In the genomic region with DNA sequence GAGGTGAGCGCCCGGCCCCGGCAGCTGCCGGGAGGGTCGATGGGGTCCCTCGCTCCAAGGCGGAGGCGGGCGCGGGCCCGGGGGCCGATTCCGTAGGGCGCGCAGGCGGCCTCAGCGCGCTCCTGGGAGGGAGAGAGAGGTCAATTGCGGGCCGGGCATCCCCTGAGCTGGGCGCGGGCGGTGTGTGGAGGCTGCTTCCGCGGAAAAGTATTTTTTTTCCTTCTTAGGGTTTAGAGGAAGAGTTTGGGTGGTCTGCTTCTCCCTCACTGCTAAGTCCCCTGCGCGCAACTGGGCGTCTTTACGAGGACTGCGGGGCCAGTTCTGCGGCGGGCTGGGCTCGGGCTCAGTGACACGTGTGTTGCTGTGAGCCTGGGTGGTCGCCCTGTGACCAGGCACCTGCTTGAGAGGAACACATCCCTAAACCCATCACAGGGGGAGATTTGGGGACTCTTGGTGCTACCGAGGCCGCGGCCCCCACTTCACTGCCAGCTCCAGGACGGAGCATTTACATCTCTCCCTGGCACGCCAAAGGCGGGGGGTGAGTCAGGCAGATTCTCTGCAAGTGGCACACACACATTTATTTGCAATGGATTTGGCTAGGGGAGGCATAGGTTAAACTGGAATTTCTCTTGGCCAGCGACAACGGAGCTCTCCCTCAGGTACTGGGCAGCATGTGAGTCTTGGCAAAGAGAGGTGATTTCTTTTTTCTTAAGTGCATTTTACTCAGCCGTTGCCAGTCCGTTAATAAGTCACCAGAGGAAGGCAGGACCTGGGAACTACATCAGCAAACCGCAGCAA, we compare ENCODE assay signal across 1 cellular context.
TF ChIP-seq lines count a peak whose summit lies in the region.

No MANE protein-coding gene starts in this region.

TF ChIP-seq in GM12878, 131 proteins besides CTCF, POLR2A, EP300 and RAD21 (continued from another document):
- TF ChIP-seq, protein P1, sequence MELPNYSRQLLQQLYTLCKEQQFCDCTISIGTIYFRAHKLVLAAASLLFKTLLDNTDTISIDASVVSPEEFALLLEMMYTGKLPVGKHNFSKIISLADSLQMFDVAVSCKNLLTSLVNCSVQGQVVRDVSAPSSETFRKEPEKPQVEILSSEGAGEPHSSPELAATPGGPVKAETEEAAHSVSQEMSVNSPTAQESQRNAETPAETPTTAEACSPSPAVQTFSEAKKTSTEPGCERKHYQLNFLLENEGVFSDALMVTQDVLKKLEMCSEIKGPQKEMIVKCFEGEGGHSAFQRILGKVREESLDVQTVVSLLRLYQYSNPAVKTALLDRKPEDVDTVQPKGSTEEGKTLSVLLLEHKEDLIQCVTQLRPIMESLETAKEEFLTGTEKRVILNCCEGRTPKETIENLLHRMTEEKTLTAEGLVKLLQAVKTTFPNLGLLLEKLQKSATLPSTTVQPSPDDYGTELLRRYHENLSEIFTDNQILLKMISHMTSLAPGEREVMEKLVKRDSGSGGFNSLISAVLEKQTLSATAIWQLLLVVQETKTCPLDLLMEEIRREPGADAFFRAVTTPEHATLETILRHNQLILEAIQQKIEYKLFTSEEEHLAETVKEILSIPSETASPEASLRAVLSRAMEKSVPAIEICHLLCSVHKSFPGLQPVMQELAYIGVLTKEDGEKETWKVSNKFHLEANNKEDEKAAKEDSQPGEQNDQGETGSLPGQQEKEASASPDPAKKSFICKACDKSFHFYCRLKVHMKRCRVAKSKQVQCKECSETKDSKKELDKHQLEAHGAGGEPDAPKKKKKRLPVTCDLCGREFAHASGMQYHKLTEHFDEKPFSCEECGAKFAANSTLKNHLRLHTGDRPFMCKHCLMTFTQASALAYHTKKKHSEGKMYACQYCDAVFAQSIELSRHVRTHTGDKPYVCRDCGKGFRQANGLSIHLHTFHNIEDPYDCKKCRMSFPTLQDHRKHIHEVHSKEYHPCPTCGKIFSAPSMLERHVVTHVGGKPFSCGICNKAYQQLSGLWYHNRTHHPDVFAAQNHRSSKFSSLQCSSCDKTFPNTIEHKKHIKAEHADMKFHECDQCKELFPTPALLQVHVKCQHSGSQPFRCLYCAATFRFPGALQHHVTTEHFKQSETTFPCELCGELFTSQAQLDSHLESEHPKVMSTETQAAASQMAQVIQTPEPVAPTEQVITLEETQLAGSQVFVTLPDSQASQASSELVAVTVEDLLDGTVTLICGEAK (IDR thresholded peaks at IDR 0.05; ENCODE audit: borderline replicate concordance): no peak
- TF ChIP-seq RUNX3 (IDR thresholded peaks at IDR 0.05; ENCODE audit: low read length) (no peak), TCF12 (IDR thresholded peaks at IDR 0.05; ENCODE audit: low read depth, low read length) (no peak), YY1 (IDR thresholded peaks at IDR 0.05; ENCODE audit: low read depth, low read length) (no peak), ASH2L (IDR thresholded peaks at IDR 0.05; ENCODE audit: borderline replicate concordance, low read depth) (no peak), MYB (IDR thresholded peaks at IDR 0.05; ENCODE audit: borderline replicate concordance, low read depth, low read length) (no peak), ZNF384 (IDR thresholded peaks at IDR 0.05; ENCODE audit: borderline replicate concordance, low read depth, low read length) (no peak), NR2C1 (IDR thresholded peaks at IDR 0.05) (no peak), MYC (IDR thresholded peaks at IDR 0.05; ENCODE audit: insufficient read depth, insufficient read length, insufficient replicate concordance, low read length, severe bottlenecking) (no peak)
- TF ChIP-seq, protein P2, sequence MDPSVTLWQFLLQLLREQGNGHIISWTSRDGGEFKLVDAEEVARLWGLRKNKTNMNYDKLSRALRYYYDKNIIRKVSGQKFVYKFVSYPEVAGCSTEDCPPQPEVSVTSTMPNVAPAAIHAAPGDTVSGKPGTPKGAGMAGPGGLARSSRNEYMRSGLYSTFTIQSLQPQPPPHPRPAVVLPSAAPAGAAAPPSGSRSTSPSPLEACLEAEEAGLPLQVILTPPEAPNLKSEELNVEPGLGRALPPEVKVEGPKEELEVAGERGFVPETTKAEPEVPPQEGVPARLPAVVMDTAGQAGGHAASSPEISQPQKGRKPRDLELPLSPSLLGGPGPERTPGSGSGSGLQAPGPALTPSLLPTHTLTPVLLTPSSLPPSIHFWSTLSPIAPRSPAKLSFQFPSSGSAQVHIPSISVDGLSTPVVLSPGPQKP (IDR thresholded peaks at IDR 0.05; ENCODE audit: low read depth, low read length): no peak
- TF ChIP-seq, protein P3, sequence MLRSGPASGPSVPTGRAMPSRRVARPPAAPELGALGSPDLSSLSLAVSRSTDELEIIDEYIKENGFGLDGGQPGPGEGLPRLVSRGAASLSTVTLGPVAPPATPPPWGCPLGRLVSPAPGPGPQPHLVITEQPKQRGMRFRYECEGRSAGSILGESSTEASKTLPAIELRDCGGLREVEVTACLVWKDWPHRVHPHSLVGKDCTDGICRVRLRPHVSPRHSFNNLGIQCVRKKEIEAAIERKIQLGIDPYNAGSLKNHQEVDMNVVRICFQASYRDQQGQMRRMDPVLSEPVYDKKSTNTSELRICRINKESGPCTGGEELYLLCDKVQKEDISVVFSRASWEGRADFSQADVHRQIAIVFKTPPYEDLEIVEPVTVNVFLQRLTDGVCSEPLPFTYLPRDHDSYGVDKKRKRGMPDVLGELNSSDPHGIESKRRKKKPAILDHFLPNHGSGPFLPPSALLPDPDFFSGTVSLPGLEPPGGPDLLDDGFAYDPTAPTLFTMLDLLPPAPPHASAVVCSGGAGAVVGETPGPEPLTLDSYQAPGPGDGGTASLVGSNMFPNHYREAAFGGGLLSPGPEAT (IDR thresholded peaks at IDR 0.05; ENCODE audit: low read depth): no peak
